In the genomic region with DNA sequence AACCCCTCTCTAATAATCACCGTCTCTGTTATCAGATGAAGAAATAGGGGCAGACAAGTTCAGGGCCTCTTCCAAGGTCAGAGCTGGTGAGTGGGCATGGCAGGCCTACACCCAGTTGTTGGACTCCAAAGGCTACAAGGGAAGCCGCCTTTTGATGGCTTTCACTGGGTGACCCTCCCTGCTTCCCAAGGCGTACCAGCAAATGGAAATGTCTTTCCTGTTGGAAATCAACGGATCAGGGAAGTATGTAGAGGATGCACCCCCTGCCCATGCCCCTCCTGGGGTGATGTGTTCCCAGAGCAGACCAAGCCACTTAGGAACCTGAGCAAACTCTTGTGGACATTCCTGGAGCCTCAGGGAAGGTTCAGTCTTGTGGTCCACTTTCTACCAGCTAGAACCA, we compare ENCODE assay signal across 18 cellular contexts. TPM values are rescaled to one million over a fixed set of nuclear protein-coding genes. Genes with fewer than 3 reads are reported as not detected.
"Had no signal": no experiment of that assay in that cellular context is flagged by ENCODE, and none has a peak within 500 bp of the region (broad histone marks: within the 10 kb centered on the region; RNA-seq: fewer than 3 reads in every experiment).

No MANE protein-coding gene starts in this region.

- H3K9ac ChIP-seq: neural progenitor cell had no signal

- H3K4me3 ChIP-seq: cardiac muscle cell, colonic mucosa, neural progenitor cell had no signal

- H3K36me3 ChIP-seq: cardiac muscle cell, colonic mucosa, neural progenitor cell had no signal

- H3K27me3 ChIP-seq: cardiac muscle cell, colonic mucosa, neural progenitor cell had no signal

- H3K9me3 Mint-ChIP-seq: activated B cell treated with CpG ODN at 0.5 μM for 24 hours; activated CD8-positive, alpha-beta T cell treated with anti-CD3 and anti-CD28 coated beads for 36 hours; activated naive CD8-positive, alpha-beta T cell treated with anti-CD3 and anti-CD28 coated beads, Interleukin-2, amount 10 ng/mL, durations not matched to agents 7 days and 5 days; neural progenitor cell; stimulated activated naive B cell treated with anti-CD40 and anti-IgM and Interleukin-4, amounts not matched to agents 10 μg/mL and 1 μg/mL and 100 μg/mL, for 72 hours; T-helper 1 cell treated with Interleukin-12 subunit alpha and Interleukin-12 subunit beta and Interleukin-4 antibody, amounts not matched to agents 30 μg/mL and 1 μg/mL, for 36 hours had no signal

- H3K27ac Mint-ChIP-seq: activated B cell treated with CpG ODN at 0.5 μM for 24 hours; activated CD8-positive, alpha-beta T cell treated with anti-CD3 and anti-CD28 coated beads for 36 hours; activated naive CD8-positive, alpha-beta T cell treated with anti-CD3 and anti-CD28 coated beads, Interleukin-2, amount 10 ng/mL, durations not matched to agents 7 days and 5 days; neural progenitor cell; stimulated activated naive B cell treated with anti-CD40 and anti-IgM and Interleukin-4, amounts not matched to agents 10 μg/mL and 1 μg/mL and 100 μg/mL, for 72 hours had no signal

- H3K4me2 ChIP-seq: neural progenitor cell had no signal

- H3K27ac ChIP-seq: cardiac muscle cell, colonic mucosa, neural progenitor cell had no signal

- ATAC-seq: activated CD8-positive, alpha-beta T cell treated with anti-CD3 and anti-CD28 coated beads for 36 hours; left colon; stimulated activated naive B cell treated with anti-CD40 and anti-IgM and Interleukin-4, amounts not matched to agents 10 μg/mL and 1 μg/mL and 100 μg/mL, for 72 hours had no signal

- DNase-seq: activated B cell treated with CpG ODN at 0.5 μM for 24 hours; activated CD4-positive, alpha-beta T cell treated with anti-CD3 and anti-CD28 coated beads for 48 hours; activated CD8-positive, alpha-beta memory T cell treated with anti-CD3 and anti-CD28 coated beads, Interleukin-2, amount 50 U/mL, for 4 hours; activated CD8-positive, alpha-beta T cell treated with anti-CD3 and anti-CD28 coated beads for 36 hours; activated naive CD4-positive, alpha-beta T cell; activated naive CD8-positive, alpha-beta T cell treated with anti-CD3 and anti-CD28 coated beads, Interleukin-2, amount 10 ng/mL, durations not matched to agents 7 days and 5 days; colonic mucosa; effector CD4-positive, alpha-beta T cell; left colon; naive B cell; retina; stimulated activated CD4-positive, alpha-beta T cell treated with anti-CD3 and anti-CD28 coated beads, Interleukin-2, amount 100 ng/mL, for 48 hours; stimulated activated naive B cell treated with anti-CD40 and anti-IgM and Interleukin-4, amounts not matched to agents 10 μg/mL and 1 μg/mL and 100 μg/mL, for 72 hours; trophoblast cell had no signal

- H3K4me1 ChIP-seq: colonic mucosa had no signal

- H3K36me3 Mint-ChIP-seq: activated naive CD8-positive, alpha-beta T cell treated with anti-CD3 and anti-CD28 coated beads, Interleukin-2, amount 10 ng/mL, durations not matched to agents 7 days and 5 days; naive B cell; neural progenitor cell; stimulated activated naive B cell treated with anti-CD40 and anti-IgM and Interleukin-4, amounts not matched to agents 10 μg/mL and 1 μg/mL and 100 μg/mL, for 72 hours had no signal

- H3K9me3 ChIP-seq: colonic mucosa had no signal

- H3K4me3 Mint-ChIP-seq: activated B cell treated with CpG ODN at 0.5 μM for 24 hours; activated CD8-positive, alpha-beta T cell treated with anti-CD3 and anti-CD28 coated beads for 36 hours; activated naive CD8-positive, alpha-beta T cell treated with anti-CD3 and anti-CD28 coated beads, Interleukin-2, amount 10 ng/mL, durations not matched to agents 7 days and 5 days; naive B cell; neural progenitor cell; stimulated activated naive B cell treated with anti-CD40 and anti-IgM and Interleukin-4, amounts not matched to agents 10 μg/mL and 1 μg/mL and 100 μg/mL, for 72 hours; T-helper 1 cell treated with Interleukin-12 subunit alpha and Interleukin-12 subunit beta and Interleukin-4 antibody, amounts not matched to agents 30 μg/mL and 1 μg/mL, for 36 hours had no signal

RNA-seq across cellular contexts. Expression of gene LGR6, which starts 47.4 kb away (rescaled TPM):
- total RNA-seq: activated B cell treated with CpG ODN at 0.5 μM for 24 hours, cardiac muscle cell, lung microvascular endothelial cell had no signal
